Comparison of ENCODE assay signal across 23 cellular contexts in genomic region chr2:240905176-240905781, GRCh38. TPM values are rescaled to one million over a fixed set of nuclear protein-coding genes. Genes with fewer than 3 reads are reported as not detected.
DNase-seq lines count a peak whose midpoint lies in the region; ATAC-seq and TF ChIP-seq lines count a peak whose summit lies in the region.
"Had no signal": no experiment of that assay in that cellular context is flagged by ENCODE, and none has a peak within 500 bp of the region (broad histone marks: within the 10 kb centered on the region; RNA-seq: fewer than 3 reads in every experiment).

No MANE protein-coding gene starts in this region.

- H3K27ac ChIP-seq in left ventricle myocardium inferior (replicated peaks), result no peak overlapping the region
- no peak overlapping the region for H3K27ac ChIP-seq in Karpas-422 (ENCODE audit: low read length)
- H3K27ac ChIP-seq in stomach, result no peak overlapping the region
- H3K27ac ChIP-seq: breast epithelium, foreskin keratinocyte, neural progenitor cell had no signal

- TF ChIP-seq CTCF in left ventricle myocardium inferior (IDR thresholded peaks at IDR 0.05; ENCODE audit: borderline replicate concordance), result no peak
- no peak for TF ChIP-seq CTCF in stomach (IDR thresholded peaks at IDR 0.05)
- TF ChIP-seq CTCF in MCF 10A (IDR thresholded peaks at IDR 0.05; ENCODE audit: unreplicated experiment), result no peak

- intact Hi-C loops in Right ventricle myocardium inferior (cut with DNase I) (no loop called here), left ventricle myocardium inferior (cut with micrococcal nuclease) (no loop called here), left ventricle myocardium superior (cut with micrococcal nuclease) (no loop called here), stomach (cut with DNase I; ENCODE audit: low total_unique reads) (no loop called here), MCF 10A (cut with micrococcal nuclease) (no loop called here)

- no peaks in the 10 kb centered on the region for H3K36me3 Mint-ChIP-seq in immature natural killer cell
- no peaks in the 10 kb centered on the region for H3K36me3 Mint-ChIP-seq in MCF 10A (ENCODE audit: insufficient read depth, unreplicated experiment)
- H3K36me3 Mint-ChIP-seq: CD8-positive, alpha-beta T cell; neural progenitor cell had no signal

- no peak overlapping the region for H3K9ac ChIP-seq in Karpas-422 (ENCODE audit: low read length)
- H3K9ac ChIP-seq: neural progenitor cell had no signal

- DNase-seq in Right ventricle myocardium inferior (ENCODE audit: missing footprints), result peak; percentile 20
- no peak for DNase-seq in left ventricle myocardium inferior
- peak; percentile 55 for DNase-seq in Karpas-422
- DNase-seq in left ventricle myocardium superior, result peak; percentile 18
- DNase-seq in stomach, result peak; percentile 46
- no peak for DNase-seq in immature natural killer cell
- DNase-seq in MCF 10A (ENCODE audit: unreplicated experiment), result no peak
- DNase-seq: activated B cell treated with CpG ODN at 0.5 μM for 24 hours; dermis blood vessel endothelial cell; foreskin keratinocyte; NCI-H510A treated with DMSO at 0.1 percent for 48 hours; SIG-M5; stimulated activated CD4-positive, alpha-beta T cell treated with anti-CD3 and anti-CD28 coated beads, Interleukin-1b, Interleukin-23, amount 100 ng/mL, for 48 hours had no signal

- CTCF ChIA-PET in MCF 10A (lab: Yijun Ruan, JAX), result no interaction called here

- H3K27me3 ChIP-seq in left ventricle myocardium inferior (ENCODE audit: low read depth), result peaks cover 34% of the 10 kb centered on the region
- no peaks in the 10 kb centered on the region for H3K27me3 ChIP-seq in Karpas-422 (ENCODE audit: low read length)
- peaks cover 0 to 34% (median 0%) of the 10 kb centered on the region in 3 donors for H3K27me3 ChIP-seq in stomach
- H3K27me3 ChIP-seq: neural progenitor cell had no signal

- ATAC-seq in Right ventricle myocardium inferior, result no peak
- no peak for ATAC-seq in left ventricle myocardium superior
- ATAC-seq in HG03108 (IDR thresholded peaks at IDR 0.05; ENCODE audit: unreplicated experiment), result no peak
- ATAC-seq: CD8-positive, alpha-beta T cell had no signal

- no peak for TF ChIP-seq POLR2A in stomach (IDR thresholded peaks at IDR 0.05)

- H3K27ac Mint-ChIP-seq in immature natural killer cell, result no peak overlapping the region
- H3K27ac Mint-ChIP-seq in MCF 10A (ENCODE audit: low read depth, unreplicated experiment), result no peak overlapping the region
- H3K27ac Mint-ChIP-seq: activated B cell treated with CpG ODN at 0.5 μM for 24 hours; CD8-positive, alpha-beta T cell; T-helper 1 cell treated with Interleukin-12 subunit alpha and Interleukin-12 subunit beta and Interleukin-4 antibody, amounts not matched to agents 30 μg/mL and 1 μg/mL, for 36 hours had no signal

- no peaks in the 10 kb centered on the region for H3K9me3 Mint-ChIP-seq in immature natural killer cell
- H3K9me3 Mint-ChIP-seq in MCF 10A (ENCODE audit: unreplicated experiment), result no peaks in the 10 kb centered on the region
- H3K9me3 Mint-ChIP-seq: CD8-positive, alpha-beta T cell; T-helper 1 cell treated with Interleukin-12 subunit alpha and Interleukin-12 subunit beta and Interleukin-4 antibody, amounts not matched to agents 30 μg/mL and 1 μg/mL, for 36 hours had no signal

- H3K79me2 ChIP-seq in Karpas-422 (ENCODE audit: low read length), result no peaks in the 10 kb centered on the region

- peaks cover 19% of the 10 kb centered on the region for H3K4me1 ChIP-seq in left ventricle myocardium inferior
- H3K4me1 ChIP-seq in Karpas-422 (ENCODE audit: low read length), result peaks cover 2% of the 10 kb centered on the region; the same call in 1 of the 2 replicates
- peaks cover 0 to 14% (median 3%) of the 10 kb centered on the region in 4 donors for H3K4me1 ChIP-seq in stomach
- H3K4me1 ChIP-seq: breast epithelium, foreskin keratinocyte, neural progenitor cell had no signal

- H3K4me2 ChIP-seq in Karpas-422 (ENCODE audit: low read depth, low read length, poor library complexity, severe bottlenecking), result no peak overlapping the region
- H3K4me2 ChIP-seq: neural progenitor cell had no signal

- H3K36me3 ChIP-seq in left ventricle myocardium inferior (no peaks in the 10 kb centered on the region), Karpas-422 (ENCODE audit: insufficient read depth, low read length) (no peaks in the 10 kb centered on the region), stomach (no peaks in the 10 kb centered on the region)
- H3K36me3 ChIP-seq: breast epithelium, neural progenitor cell had no signal

- H3K4me1 Mint-ChIP-seq in immature natural killer cell (no peaks in the 10 kb centered on the region), MCF 10A (ENCODE audit: insufficient read depth, unreplicated experiment) (no peaks in the 10 kb centered on the region)
- H3K4me1 Mint-ChIP-seq: activated B cell treated with CpG ODN at 0.5 μM for 24 hours had no signal

- no peak overlapping the region for H2AFZ ChIP-seq in Karpas-422 (ENCODE audit: low read length)
- H2AFZ ChIP-seq: neural progenitor cell had no signal

- H3K4me3 Mint-ChIP-seq in immature natural killer cell (no peak overlapping the region), MCF 10A (ENCODE audit: unreplicated experiment) (no peak overlapping the region)
- H3K4me3 Mint-ChIP-seq: activated B cell treated with CpG ODN at 0.5 μM for 24 hours; CD8-positive, alpha-beta T cell; neural progenitor cell; T-helper 1 cell treated with Interleukin-12 subunit alpha and Interleukin-12 subunit beta and Interleukin-4 antibody, amounts not matched to agents 30 μg/mL and 1 μg/mL, for 36 hours had no signal

- no peaks in the 10 kb centered on the region for H3K9me2 ChIP-seq in Karpas-422 (replicated peaks; ENCODE audit: insufficient read depth, low read length)

- BruUV-seq in MCF 10A (replicated peaks; lab: Mats Ljungman, UMichigan), result no TSS peak

- H3K4me3 ChIP-seq in left ventricle myocardium inferior, result no peak overlapping the region
- no peak overlapping the region for H3K4me3 ChIP-seq in Karpas-422 (ENCODE audit: low read length)
- no peak overlapping the region for H3K4me3 ChIP-seq in stomach
- H3K4me3 ChIP-seq: breast epithelium, neural progenitor cell had no signal

- WGBS in stomach, 5 donors, result 38 to 77% (median 70%) methylated on average over 4 to 13 of the region's 13 CpGs

- no peaks in the 10 kb centered on the region for H4K20me1 ChIP-seq in Karpas-422 (ENCODE audit: insufficient read depth, low read depth, low read length)

- POLR2A ChIA-PET in MCF 10A (lab: Yijun Ruan, JAX), result no interaction called here

- H3K9me3 ChIP-seq in left ventricle myocardium inferior (replicated peaks) (peaks cover 9% of the 10 kb centered on the region), Karpas-422 (ENCODE audit: low read length) (no peaks in the 10 kb centered on the region), stomach (no peaks in the 10 kb centered on the region)
- H3K9me3 ChIP-seq: breast epithelium had no signal

- H3K27me3 Mint-ChIP-seq in immature natural killer cell (ENCODE audit: low read depth in 3 of 3), result peaks cover 0 to 4% (median 2%) of the 10 kb centered on the region in 3 donors
- H3K27me3 Mint-ChIP-seq in MCF 10A (ENCODE audit: insufficient read depth, unreplicated experiment), result no peaks in the 10 kb centered on the region

- TF ChIP-seq EP300 in stomach (IDR thresholded peaks at IDR 0.05), result no peak

RNA-seq across cellular contexts. Expression of gene CROCC2, which starts 0.9 kb away (rescaled TPM):
- total RNA-seq in Right ventricle myocardium inferior (not detected), left ventricle myocardium inferior (not detected), left ventricle myocardium superior (not detected), stomach (1 to 10 TPM in 1 of 5 donors, not detected in 4; 4.9 TPM), MCF 10A (2022) (not detected in 2 replicates)
- not detected in 2 replicates for total RNA-seq in Karpas-422 (2014; rRNA removed; shearing (Covaris generic); ENCODE audit: low replicate concordance)
- polyA plus RNA-seq in stomach (under 1 TPM in 1 of 3 donors, not detected in 2; 0.03 TPM), immature natural killer cell (not detected)
- total RNA-seq: activated B cell treated with CpG ODN at 0.5 μM for 24 hours; activated CD8-positive, alpha-beta memory T cell treated with anti-CD3 and anti-CD28 coated beads for 36 hours; CD8-positive, alpha-beta T cell; dermis blood vessel endothelial cell; foreskin keratinocyte; G401; mononuclear cell had no signal
- polyA plus RNA-seq: AG04450, foreskin keratinocyte had no signal

RNA-seq across cellular contexts. Expression of gene MAB21L4, which starts 9.3 kb away (rescaled TPM):
- total RNA-seq in Right ventricle myocardium inferior, result not detected
- not detected for total RNA-seq in left ventricle myocardium inferior
- not detected in 2 replicates for total RNA-seq in Karpas-422 (2014; rRNA removed; shearing (Covaris generic); ENCODE audit: low replicate concordance)
- not detected for total RNA-seq in left ventricle myocardium superior
- total RNA-seq in stomach, result 1 to 10 TPM in 1 of 5 donors, under 1 TPM in 2, not detected in 2; 0.45 to 4.9 (median 0.55) TPM
- 10 to 100 TPM in 1 of 3 donors, 1 to 10 TPM in 2; 6.0 to 48.9 (median 9.1) TPM for polyA plus RNA-seq in stomach
- polyA plus RNA-seq in immature natural killer cell, result not detected
- not detected in 2 replicates for total RNA-seq in MCF 10A (2022)
- total RNA-seq: activated B cell treated with CpG ODN at 0.5 μM for 24 hours; activated CD8-positive, alpha-beta memory T cell treated with anti-CD3 and anti-CD28 coated beads for 36 hours; CD8-positive, alpha-beta T cell; dermis blood vessel endothelial cell; G401; LHCN-M2; mononuclear cell had no signal
- polyA plus RNA-seq: AG04450 had no signal

RNA-seq across cellular contexts. Expression of gene AGXT, which starts 36.7 kb away (rescaled TPM):
- total RNA-seq in Right ventricle myocardium inferior (not detected), left ventricle myocardium inferior (not detected), left ventricle myocardium superior (0.12 TPM), stomach (not detected), MCF 10A (2022) (not detected in 2 replicates)
- not detected in 2 replicates for total RNA-seq in Karpas-422 (2014; rRNA removed; shearing (Covaris generic); ENCODE audit: low replicate concordance)
- polyA plus RNA-seq in stomach (not detected), immature natural killer cell (not detected)
- total RNA-seq: activated B cell treated with CpG ODN at 0.5 μM for 24 hours; activated CD8-positive, alpha-beta memory T cell treated with anti-CD3 and anti-CD28 coated beads for 36 hours; CD8-positive, alpha-beta T cell; dermis blood vessel endothelial cell; foreskin keratinocyte; G401; LHCN-M2; mononuclear cell had no signal
- polyA plus RNA-seq: AG04450, foreskin keratinocyte had no signal

Comparison
In these comparisons a context has a peak if more than half of its experiments do, and no peak if none do; other contexts are left out.
1. DNase-seq: peak in Right ventricle myocardium inferior (single experiment), Karpas-422 (single experiment), left ventricle myocardium superior (single experiment) and stomach (single experiment); none in left ventricle myocardium inferior (single experiment), immature natural killer cell (0 of 3) and MCF 10A (single experiment).